8 cellular contexts compared by ENCODE assay signal in genomic region chr17:47830991-47831933, GRCh38. TPM values are rescaled to one million over a fixed set of nuclear protein-coding genes. Genes with fewer than 3 reads are reported as not detected.
DNase-seq lines count a peak whose midpoint lies in the region; ATAC-seq and TF ChIP-seq lines count a peak whose summit lies in the region.

A gene with protein sequence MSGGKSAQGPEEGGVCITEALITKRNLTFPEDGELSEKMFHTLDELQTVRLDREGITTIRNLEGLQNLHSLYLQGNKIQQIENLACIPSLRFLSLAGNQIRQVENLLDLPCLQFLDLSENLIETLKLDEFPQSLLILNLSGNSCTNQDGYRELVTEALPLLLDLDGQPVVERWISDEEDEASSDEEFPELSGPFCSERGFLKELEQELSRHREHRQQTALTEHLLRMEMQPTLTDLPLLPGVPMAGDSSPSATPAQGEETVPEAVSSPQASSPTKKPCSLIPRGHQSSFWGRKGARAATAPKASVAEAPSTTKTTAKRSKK (plus strand): TSS chr17:47831670. CDS start chr17:47831990, 320 bp downstream.
Gene MRPL10 (minus strand): TSS chr17:47831541. CDS start chr17:47831511, 30 bp downstream.

- no peaks in the 10 kb centered on the region for H3K27me3 Mint-ChIP-seq in CD4-positive, alpha-beta T cell

- intact Hi-C loops in CD4-positive, alpha-beta T cell (cut with DNase I, micrococcal nuclease) = loop anchor here (1.0 to 10.0 kb wide), 4 partner anchors 64 to 274 kb away; partner anchors contain the start of genes CBX1 (in 1 of the 2), NFE2L1 (in 1 of the 2) and SNX11 (in 1 of the 2)
- intact Hi-C loops in dorsolateral prefrontal cortex (cut with DNase I) = loop anchor here in 1 of 2 donors (10.0 kb wide), 2 partner anchors 144 to 1064 kb away; partner anchors contain the start of genes ATP5MC1 and CDK5RAP3
- intact Hi-C loops in lower leg skin (cut with DNase I; ENCODE audit: low total_unique reads) = no loop called here

- H3K27me3 ChIP-seq in CD4-positive, alpha-beta T cell (ENCODE audit: control insufficient read depth, insufficient read depth, low read length) = no peaks in the 10 kb centered on the region
- H3K27me3 ChIP-seq in dorsolateral prefrontal cortex = no peaks in the 10 kb centered on the region

- peak; percentile 84 to 91 (median 86) for DNase-seq in CD4-positive, alpha-beta T cell
- DNase-seq in NCI-H748 treated with DMSO at 0.1 percent for 48 hours (lab: John Stamatoyannopoulos, UW) (peak; percentile 95), dorsolateral prefrontal cortex (peak; percentile 83 to 93 (median 86)), lower leg skin (ENCODE audit: low spot score in 2 of 2) (peak; percentile 86 to 98)
- peak; percentile 86 to 88 for DNase-seq in activated CD4-positive, alpha-beta T cell treated with anti-CD3 and anti-CD28 coated beads, Interleukin-2, amount 50 U/mL, for 4 hours
- DNase-seq in stimulated activated CD4-positive, alpha-beta T cell treated with anti-CD3 and anti-CD28 coated beads, Interleukin-4, amount 100 ng/mL, for 4 hours = peak; percentile 90 to 92

- 0 to 1% methylated on average over 34 to 39 of the region's 42 CpGs for WGBS in lower leg skin, 2 donors

- peaks cover 36% of the 10 kb centered on the region for H3K36me3 Mint-ChIP-seq in CD4-positive, alpha-beta T cell (ENCODE audit: low read depth)

- H3K27ac ChIP-seq in CD4-positive, alpha-beta T cell (ENCODE audit: low read depth, low read length) = peak within 1 kb of the TSS; percentile 78
- peak within 1 kb of the TSS in 54 of 59 donors; percentile 8 to 91 (median 72) for H3K27ac ChIP-seq in dorsolateral prefrontal cortex

- TF ChIP-seq CTCF in CD4-positive, alpha-beta T cell (IDR thresholded peaks at IDR 0.05) = no peak
- peak in 48 of 56 donors; percentile 6 to 67 (median 32) for TF ChIP-seq CTCF in dorsolateral prefrontal cortex (IDR thresholded peaks at IDR 0.05 in 54 of 56, conservative IDR thresholded peaks at IDR 0.05 in 2 of 56; ENCODE audit: low read depth in 1 of 56, partially characterized antibody in 56 of 56)
- no peak for TF ChIP-seq CTCF in lower leg skin (IDR thresholded peaks at IDR 0.05)

- POLR2A ChIA-PET in CD4-positive, alpha-beta T cell (lab: Charles Lee) = interaction anchor here (0.6 to 2.5 kb wide), 15 partner anchors 9 to 182 kb away, joined by 3 to 53 read pairs (median 3); partner anchors contain the start of genes CDK5RAP3, KPNB1, OSBPL7 and PNPO

- CTCF ChIA-PET in CD4-positive, alpha-beta T cell (lab: Charles Lee) = interaction anchor here (0.6 to 2.3 kb wide), 7 partner anchors 10 to 900 kb away, joined by 3 to 20 read pairs (median 9); partner anchors contain the start of genes CDK5RAP3, OSBPL7 and SCRN2

- H3K9me3 ChIP-seq in CD4-positive, alpha-beta T cell (ENCODE audit: control insufficient read depth, low read length) = no peaks in the 10 kb centered on the region

- ATAC-seq in CD4-positive, alpha-beta T cell (ENCODE audit: poor library complexity) = peak; percentile 86
- ATAC-seq in GM19395 (IDR thresholded peaks at IDR 0.05; ENCODE audit: unreplicated experiment) (peak; percentile 81), HG03565 (IDR thresholded peaks at IDR 0.05; ENCODE audit: unreplicated experiment) (peak; percentile 73)

- H3K9me3 Mint-ChIP-seq in CD4-positive, alpha-beta T cell = no peaks in the 10 kb centered on the region

- peak within 1 kb of the TSS; percentile 89 for H3K4me3 Mint-ChIP-seq in CD4-positive, alpha-beta T cell

- peaks cover 58% of the 10 kb centered on the region for H3K4me1 Mint-ChIP-seq in CD4-positive, alpha-beta T cell (ENCODE audit: low read depth)

- peak within 1 kb of the TSS; percentile 62 to 99 (median 87) for H3K4me3 ChIP-seq in dorsolateral prefrontal cortex
- peak within 1 kb of the TSS; percentile 55 for H3K4me3 ChIP-seq in lower leg skin (ENCODE audit: low read depth, poor library complexity, severe bottlenecking)

- peak in 1 of 2 donors; percentile 51 for TF ChIP-seq POLR2A in lower leg skin (IDR thresholded peaks at IDR 0.05)

- peak within 1 kb of the TSS; percentile 78 for H3K27ac Mint-ChIP-seq in CD4-positive, alpha-beta T cell

RNA-seq across cellular contexts. Expression of the first gene that starts in this region (rescaled TPM):
- under 1 TPM; 0.42 to 0.85 TPM for total RNA-seq in CD4-positive, alpha-beta T cell
- total RNA-seq in dorsolateral prefrontal cortex (1 to 10 TPM in 20 of 120 experiments, under 1 TPM in 56, not detected in 44; 0.26 to 1.8 (median 0.75) TPM), lower leg skin (not detected)

RNA-seq across cellular contexts. Expression of gene MRPL10, which starts in this region (rescaled TPM):
- 10 to 100 TPM; 49.0 to 51.4 TPM for total RNA-seq in CD4-positive, alpha-beta T cell
- total RNA-seq in dorsolateral prefrontal cortex = 10 to 100 TPM; 26.3 to 47.8 (median 35.6) TPM
- 10 to 100 TPM; 25.3 to 35.4 (median 30.2) TPM for total RNA-seq in lower leg skin

Comparison
In these comparisons a context has a peak if more than half of its experiments do, and no peak if none do; other contexts are left out.
1. Peak in every context shown above with its lines: DNase-seq, ATAC-seq, H3K4me3 ChIP-seq and H3K27ac ChIP-seq.
2. CTCF ChIP-seq: peak in dorsolateral prefrontal cortex (48 of 56); none in CD4-positive, alpha-beta T cell (single experiment) and lower leg skin (0 of 3).